In the genomic region with DNA sequence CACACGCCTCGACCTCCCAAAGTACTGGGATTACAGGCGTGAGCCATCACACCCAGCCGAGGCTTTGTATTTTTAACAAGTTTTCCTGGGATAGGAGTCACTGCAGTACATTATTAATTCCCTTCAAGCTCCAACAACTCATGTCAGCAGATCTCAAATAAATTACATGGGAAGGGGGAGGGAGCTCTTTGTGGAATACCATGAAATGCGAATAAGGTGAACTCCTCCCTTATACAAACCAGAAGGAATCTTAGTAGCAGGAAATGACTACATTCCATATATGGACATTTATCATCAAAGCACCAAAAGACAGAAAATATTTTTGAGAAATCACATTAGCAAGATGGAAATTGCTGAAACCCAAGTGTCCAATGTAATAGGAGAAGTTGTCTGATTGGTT, we compare ENCODE assay signal across 16 cellular contexts. TPM values are rescaled to one million over a fixed set of nuclear protein-coding genes. Genes with fewer than 3 reads are reported as not detected.
DNase-seq lines count a peak whose midpoint lies in the region; ATAC-seq and TF ChIP-seq lines count a peak whose summit lies in the region.
"Had no signal": no experiment of that assay in that cellular context is flagged by ENCODE, and none has a peak within 500 bp of the region (broad histone marks: within the 10 kb centered on the region; RNA-seq: fewer than 3 reads in every experiment).

No MANE protein-coding gene starts in this region.

- no peak for TF ChIP-seq CTCF in fibroblast of villous mesenchyme (IDR thresholded peaks at IDR 0.05; ENCODE audit: insufficient read depth, low read depth, low read length)
- no peak for TF ChIP-seq CTCF in retinal pigment epithelial cell (conservative IDR thresholded peaks at IDR 0.05; ENCODE audit: low read depth, low read length)

- peaks cover 22% of the 10 kb centered on the region in 2 donors for H3K4me1 Mint-ChIP-seq in natural killer cell treated with Interleukin-12 subunit alpha and Interleukin-12 subunit beta and Interleukin-15 and Interleukin-18, amount 100 ng/mL, for 72 hours (ENCODE audit: low read depth in 2 of 2)

- H3K4me3 ChIP-seq in fibroblast of villous mesenchyme (ENCODE audit: low read depth, low read length) (no peak overlapping the region), retinal pigment epithelial cell (ENCODE audit: low read length) (no peak overlapping the region)
- H3K4me3 ChIP-seq: lower lobe of right lung, PC-9 had no signal

- DNase-seq in DMS 273 (lab: John Stamatoyannopoulos, UW; ENCODE audit: unreplicated experiment) (peak; percentile 31), DMS 273 treated with DMSO at 0.1 percent for 48 hours (lab: John Stamatoyannopoulos, UW) (no peak), NCI-H69 (lab: John Stamatoyannopoulos, UW) (peak; percentile 50), fibroblast of villous mesenchyme (ENCODE audit: low read depth) (peak; percentile 5), retinal pigment epithelial cell (ENCODE audit: low read depth) (peak; percentile 64), NCI-H510A treated with DMSO at 0.1 percent for 48 hours (lab: John Stamatoyannopoulos, UW) (no peak)
- DNase-seq in natural killer cell treated with Interleukin-12 subunit alpha and Interleukin-12 subunit beta and Interleukin-15 and Interleukin-18, amount 100 ng/mL, for 72 hours (ENCODE audit: low spot score): no peak
- DNase-seq: 8988T; activated CD4-positive, alpha-beta T cell treated with anti-CD3 and anti-CD28 coated beads for 48 hours; activated gamma-delta T cell; lower lobe of right lung; NCI-H1048; NCI-H2029; PC-9; stimulated activated CD4-positive, alpha-beta T cell treated with anti-CD3 and anti-CD28 coated beads, Interleukin-4, amount 100 ng/mL, for 4 hours had no signal

- H3K27me3 Mint-ChIP-seq in natural killer cell treated with Interleukin-12 subunit alpha and Interleukin-12 subunit beta and Interleukin-15 and Interleukin-18, amount 100 ng/mL, for 72 hours: no peaks in the 10 kb centered on the region

- no peak overlapping the region for H3K4me3 Mint-ChIP-seq in natural killer cell treated with Interleukin-12 subunit alpha and Interleukin-12 subunit beta and Interleukin-15 and Interleukin-18, amount 100 ng/mL, for 72 hours

- no peak for ATAC-seq in natural killer cell treated with Interleukin-12 subunit alpha and Interleukin-12 subunit beta and Interleukin-15 and Interleukin-18, amount 100 ng/mL, for 72 hours
- ATAC-seq in GM21526 (IDR thresholded peaks at IDR 0.05; ENCODE audit: low FRiP score, unreplicated experiment): no peak
- ATAC-seq: lower lobe of right lung had no signal

- H3K9me3 Mint-ChIP-seq in natural killer cell treated with Interleukin-12 subunit alpha and Interleukin-12 subunit beta and Interleukin-15 and Interleukin-18, amount 100 ng/mL, for 72 hours: no peaks in the 10 kb centered on the region

- H3K27ac Mint-ChIP-seq in natural killer cell treated with Interleukin-12 subunit alpha and Interleukin-12 subunit beta and Interleukin-15 and Interleukin-18, amount 100 ng/mL, for 72 hours: no peak overlapping the region

- peaks cover 12% of the 10 kb centered on the region for H3K36me3 Mint-ChIP-seq in natural killer cell treated with Interleukin-12 subunit alpha and Interleukin-12 subunit beta and Interleukin-15 and Interleukin-18, amount 100 ng/mL, for 72 hours

RNA-seq across cellular contexts. Expression of gene GSS, which starts 2.9 kb away (rescaled TPM):
- 71.2 and 74.1 TPM in 2 replicates for total RNA-seq in fibroblast of villous mesenchyme
- total RNA-seq in natural killer cell treated with Interleukin-12 subunit alpha and Interleukin-12 subunit beta and Interleukin-15 and Interleukin-18, amount 100 ng/mL, for 72 hours: 10 to 100 TPM; 53.3 to 71.3 TPM

RNA-seq across cellular contexts. Expression of gene MYH7B, which starts 3.0 kb away (rescaled TPM):
- total RNA-seq in fibroblast of villous mesenchyme: under 0.01 TPM in 1 of 2 replicates, not detected in the other
- under 1 TPM in 1 of 2 donors, not detected in 1; 0.19 TPM for total RNA-seq in natural killer cell treated with Interleukin-12 subunit alpha and Interleukin-12 subunit beta and Interleukin-15 and Interleukin-18, amount 100 ng/mL, for 72 hours

Comparison
In these comparisons a context has a peak if more than half of its experiments do, and no peak if none do; other contexts are left out.
1. DNase-seq: peak in DMS 273 (single experiment), NCI-H69 (single experiment), fibroblast of villous mesenchyme (single experiment) and retinal pigment epithelial cell (single experiment); none in DMS 273 treated with DMSO at 0.1 percent for 48 hours (single experiment), natural killer cell treated with Interleukin-12 subunit alpha and Interleukin-12 subunit beta and Interleukin-15 and Interleukin-18, amount 100 ng/mL, for 72 hours (single experiment) and NCI-H510A treated with DMSO at 0.1 percent for 48 hours (single experiment).